In genomic region chr3:82461049-82461889, GRCh38 we compare ENCODE assay signal across 1 cellular context.
TF ChIP-seq lines count a peak whose summit lies in the region.

No MANE protein-coding gene starts in this region.

TF ChIP-seq in HepG2, 621 proteins besides CTCF, POLR2A, EP300 and RAD21 (continued from another document and continues in another):
- peak; percentile 60; the same call in 1 of the 2 replicates for TF ChIP-seq AHDC1 (CRISPR knock-in tag; IDR thresholded peaks at IDR 0.05; ENCODE audit: borderline replicate concordance)
- TF ChIP-seq KLF11 (CRISPR knock-in tag; IDR thresholded peaks at IDR 0.05) = no peak
- no peak for TF ChIP-seq ZNF446 (CRISPR knock-in tag; IDR thresholded peaks at IDR 0.05)
- TF ChIP-seq NFKBIZ (CRISPR knock-in tag; IDR thresholded peaks at IDR 0.05) = 0 out of 2 replicates have a peak, but pooled peaks have one; percentile 32
- 0 out of 2 replicates have a peak, but pooled peaks have one; percentile 57 for TF ChIP-seq HNF4G (IDR thresholded peaks at IDR 0.05; ENCODE audit: borderline replicate concordance, low read depth, low read length)
- TF ChIP-seq HNF4G (CRISPR knock-in tag; IDR thresholded peaks at IDR 0.05; ENCODE audit: borderline replicate concordance, low read depth) = 0 out of 2 replicates have a peak, but pooled peaks have one; percentile 36
- TF ChIP-seq, protein P1, sequence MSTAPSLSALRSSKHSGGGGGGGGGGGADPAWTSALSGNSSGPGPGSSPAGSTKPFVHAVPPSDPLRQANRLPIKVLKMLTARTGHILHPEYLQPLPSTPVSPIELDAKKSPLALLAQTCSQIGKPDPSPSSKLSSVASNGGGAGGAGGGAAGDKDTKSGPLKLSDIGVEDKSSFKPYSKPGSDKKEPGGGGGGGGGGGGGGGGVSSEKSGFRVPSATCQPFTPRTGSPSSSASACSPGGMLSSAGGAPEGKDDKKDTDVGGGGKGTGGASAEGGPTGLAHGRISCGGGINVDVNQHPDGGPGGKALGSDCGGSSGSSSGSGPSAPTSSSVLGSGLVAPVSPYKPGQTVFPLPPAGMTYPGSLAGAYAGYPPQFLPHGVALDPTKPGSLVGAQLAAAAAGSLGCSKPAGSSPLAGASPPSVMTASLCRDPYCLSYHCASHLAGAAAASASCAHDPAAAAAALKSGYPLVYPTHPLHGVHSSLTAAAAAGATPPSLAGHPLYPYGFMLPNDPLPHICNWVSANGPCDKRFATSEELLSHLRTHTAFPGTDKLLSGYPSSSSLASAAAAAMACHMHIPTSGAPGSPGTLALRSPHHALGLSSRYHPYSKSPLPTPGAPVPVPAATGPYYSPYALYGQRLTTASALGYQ (CRISPR knock-in tag; IDR thresholded peaks at IDR 0.05) = peak; percentile 43; the same call in 1 of the 2 replicates
- TF ChIP-seq ZNF207 (IDR thresholded peaks at IDR 0.05; ENCODE audit: borderline replicate concordance) = no peak
- TF ChIP-seq, protein P2, sequence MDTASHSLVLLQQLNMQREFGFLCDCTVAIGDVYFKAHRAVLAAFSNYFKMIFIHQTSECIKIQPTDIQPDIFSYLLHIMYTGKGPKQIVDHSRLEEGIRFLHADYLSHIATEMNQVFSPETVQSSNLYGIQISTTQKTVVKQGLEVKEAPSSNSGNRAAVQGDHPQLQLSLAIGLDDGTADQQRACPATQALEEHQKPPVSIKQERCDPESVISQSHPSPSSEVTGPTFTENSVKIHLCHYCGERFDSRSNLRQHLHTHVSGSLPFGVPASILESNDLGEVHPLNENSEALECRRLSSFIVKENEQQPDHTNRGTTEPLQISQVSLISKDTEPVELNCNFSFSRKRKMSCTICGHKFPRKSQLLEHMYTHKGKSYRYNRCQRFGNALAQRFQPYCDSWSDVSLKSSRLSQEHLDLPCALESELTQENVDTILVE (CRISPR knock-in tag; IDR thresholded peaks at IDR 0.05) = no peak
- TF ChIP-seq HDAC1 (CRISPR knock-in tag; IDR thresholded peaks at IDR 0.05) = 0 out of 2 replicates have a peak, but pooled peaks have one; percentile 30
- TF ChIP-seq CCDC6 (CRISPR knock-in tag; IDR thresholded peaks at IDR 0.05) = no peak
- TF ChIP-seq ZNF639 (CRISPR knock-in tag; conservative IDR thresholded peaks at IDR 0.05) = no peak
- TF ChIP-seq GLMP (CRISPR knock-in tag; IDR thresholded peaks at IDR 0.05; ENCODE audit: borderline replicate concordance) = no peak
- no peak for TF ChIP-seq KDM5A (IDR thresholded peaks at IDR 0.05; ENCODE audit: borderline replicate concordance, low read length)
- no peak for TF ChIP-seq CREB1 (IDR thresholded peaks at IDR 0.05)
- TF ChIP-seq CREB1 (CRISPR knock-in tag; IDR thresholded peaks at IDR 0.05) = peak; percentile 65
- TF ChIP-seq HMG20A (CRISPR knock-in tag; IDR thresholded peaks at IDR 0.05; ENCODE audit: borderline replicate concordance) = peak; percentile 58; the same call in 1 of the 2 replicates
- no peak for TF ChIP-seq NBN (conservative IDR thresholded peaks at IDR 0.05)
- TF ChIP-seq RFX3 (CRISPR knock-in tag; IDR thresholded peaks at IDR 0.05) = no peak
- no peak for TF ChIP-seq ZNF382 (CRISPR knock-in tag; IDR thresholded peaks at IDR 0.05; ENCODE audit: borderline replicate concordance)
- peak; percentile 49; the same call in 1 of the 2 replicates for TF ChIP-seq TARDBP (CRISPR knock-in tag; IDR thresholded peaks at IDR 0.05)
- no peak for TF ChIP-seq SNAI1 (CRISPR knock-in tag; IDR thresholded peaks at IDR 0.05; ENCODE audit: borderline replicate concordance)
- TF ChIP-seq FOXA1 (IDR thresholded peaks at IDR 0.05) = no peak
- TF ChIP-seq FOXA1 (CRISPR knock-in tag; IDR thresholded peaks at IDR 0.05) = 0 out of 2 replicates have a peak, but pooled peaks have one; percentile 3
- TF ChIP-seq ELF4 (CRISPR knock-in tag; IDR thresholded peaks at IDR 0.05; ENCODE audit: borderline replicate concordance) = no peak
- no peak for TF ChIP-seq PHF21A (CRISPR knock-in tag; IDR thresholded peaks at IDR 0.05)
- no peak for TF ChIP-seq FOXK1 (CRISPR knock-in tag; IDR thresholded peaks at IDR 0.05; ENCODE audit: borderline replicate concordance, low read depth)
- TF ChIP-seq ZNF143 (CRISPR knock-in tag; IDR thresholded peaks at IDR 0.05) = no peak
- TF ChIP-seq, protein P3, sequence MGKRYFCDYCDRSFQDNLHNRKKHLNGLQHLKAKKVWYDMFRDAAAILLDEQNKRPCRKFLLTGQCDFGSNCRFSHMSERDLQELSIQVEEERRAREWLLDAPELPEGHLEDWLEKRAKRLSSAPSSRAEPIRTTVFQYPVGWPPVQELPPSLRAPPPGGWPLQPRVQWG (CRISPR knock-in tag; IDR thresholded peaks at IDR 0.05; ENCODE audit: borderline replicate concordance, low read depth) = no peak
- TF ChIP-seq TAF15 (IDR thresholded peaks at IDR 0.05; ENCODE audit: low read depth, low read length, poor library complexity, severe bottlenecking) = no peak
- TF ChIP-seq, protein P4, sequence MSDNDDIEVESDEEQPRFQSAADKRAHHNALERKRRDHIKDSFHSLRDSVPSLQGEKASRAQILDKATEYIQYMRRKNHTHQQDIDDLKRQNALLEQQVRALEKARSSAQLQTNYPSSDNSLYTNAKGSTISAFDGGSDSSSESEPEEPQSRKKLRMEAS (IDR thresholded peaks at IDR 0.05) = no peak; the same call in 1 of the 2 replicates
- no peak for TF ChIP-seq ZFP82 (CRISPR knock-in tag; IDR thresholded peaks at IDR 0.05; ENCODE audit: borderline replicate concordance)
- no peak for TF ChIP-seq ZNF234 (CRISPR knock-in tag; conservative IDR thresholded peaks at IDR 0.05)
- peak; percentile 44; the same call in 1 of the 2 replicates for TF ChIP-seq CBFB (CRISPR knock-in tag; IDR thresholded peaks at IDR 0.05)
- TF ChIP-seq NFYB (CRISPR knock-in tag; IDR thresholded peaks at IDR 0.05) = no peak
- TF ChIP-seq TBX3 (IDR thresholded peaks at IDR 0.05; ENCODE audit: borderline replicate concordance) = 0 out of 2 replicates have a peak, but pooled peaks have one; percentile 31
- TF ChIP-seq ZSCAN30 (CRISPR knock-in tag; IDR thresholded peaks at IDR 0.05) = no peak
- TF ChIP-seq CEBPZ (IDR thresholded peaks at IDR 0.05; ENCODE audit: low read length) = no peak
- no peak for TF ChIP-seq ZNF761 (CRISPR knock-in tag; conservative IDR thresholded peaks at IDR 0.05)
- no peak for TF ChIP-seq TBL1XR1 (IDR thresholded peaks at IDR 0.05; ENCODE audit: borderline replicate concordance, low read length, partially characterized antibody)
- peak; percentile 39 for TF ChIP-seq TEAD3 (CRISPR knock-in tag; optimal IDR thresholded peaks at IDR 0.05; ENCODE audit: borderline replicate concordance)
- TF ChIP-seq, protein P5, sequence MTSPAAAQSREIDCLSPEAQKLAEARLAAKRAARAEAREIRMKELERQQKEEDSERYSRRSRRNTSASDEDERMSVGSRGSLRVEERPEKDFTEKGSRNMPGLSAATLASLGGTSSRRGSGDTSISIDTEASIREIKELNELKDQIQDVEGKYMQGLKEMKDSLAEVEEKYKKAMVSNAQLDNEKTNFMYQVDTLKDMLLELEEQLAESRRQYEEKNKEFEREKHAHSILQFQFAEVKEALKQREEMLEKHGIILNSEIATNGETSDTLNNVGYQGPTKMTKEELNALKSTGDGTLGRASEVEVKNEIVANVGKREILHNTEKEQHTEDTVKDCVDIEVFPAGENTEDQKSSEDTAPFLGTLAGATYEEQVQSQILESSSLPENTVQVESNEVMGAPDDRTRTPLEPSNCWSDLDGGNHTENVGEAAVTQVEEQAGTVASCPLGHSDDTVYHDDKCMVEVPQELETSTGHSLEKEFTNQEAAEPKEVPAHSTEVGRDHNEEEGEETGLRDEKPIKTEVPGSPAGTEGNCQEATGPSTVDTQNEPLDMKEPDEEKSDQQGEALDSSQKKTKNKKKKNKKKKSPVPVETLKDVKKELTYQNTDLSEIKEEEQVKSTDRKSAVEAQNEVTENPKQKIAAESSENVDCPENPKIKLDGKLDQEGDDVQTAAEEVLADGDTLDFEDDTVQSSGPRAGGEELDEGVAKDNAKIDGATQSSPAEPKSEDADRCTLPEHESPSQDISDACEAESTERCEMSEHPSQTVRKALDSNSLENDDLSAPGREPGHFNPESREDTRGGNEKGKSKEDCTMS (CRISPR knock-in tag; conservative IDR thresholded peaks at IDR 0.05) = no peak
- TF ChIP-seq HNF4A (CRISPR knock-in tag; IDR thresholded peaks at IDR 0.05) = peak; percentile 80
- no peak for TF ChIP-seq ZNF605 (CRISPR knock-in tag; IDR thresholded peaks at IDR 0.05)
- TF ChIP-seq SATB2 (CRISPR knock-in tag; IDR thresholded peaks at IDR 0.05) = no peak
- TF ChIP-seq ZNF24 (IDR thresholded peaks at IDR 0.05) = no peak
- TF ChIP-seq, protein P6, sequence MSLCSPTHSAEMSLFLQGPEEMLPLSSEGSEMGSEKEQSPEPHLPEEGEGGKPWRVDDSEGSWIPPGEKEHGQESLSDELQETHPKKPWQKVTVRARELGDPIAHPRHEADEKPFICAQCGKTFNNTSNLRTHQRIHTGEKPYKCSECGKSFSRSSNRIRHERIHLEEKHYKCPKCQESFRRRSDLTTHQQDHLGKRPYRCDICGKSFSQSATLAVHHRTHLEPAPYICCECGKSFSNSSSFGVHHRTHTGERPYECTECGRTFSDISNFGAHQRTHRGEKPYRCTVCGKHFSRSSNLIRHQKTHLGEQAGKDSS (CRISPR knock-in tag; IDR thresholded peaks at IDR 0.05; ENCODE audit: borderline replicate concordance, low read depth) = no peak
